ENCODE assay signal across 13 cellular contexts in the genomic region with DNA sequence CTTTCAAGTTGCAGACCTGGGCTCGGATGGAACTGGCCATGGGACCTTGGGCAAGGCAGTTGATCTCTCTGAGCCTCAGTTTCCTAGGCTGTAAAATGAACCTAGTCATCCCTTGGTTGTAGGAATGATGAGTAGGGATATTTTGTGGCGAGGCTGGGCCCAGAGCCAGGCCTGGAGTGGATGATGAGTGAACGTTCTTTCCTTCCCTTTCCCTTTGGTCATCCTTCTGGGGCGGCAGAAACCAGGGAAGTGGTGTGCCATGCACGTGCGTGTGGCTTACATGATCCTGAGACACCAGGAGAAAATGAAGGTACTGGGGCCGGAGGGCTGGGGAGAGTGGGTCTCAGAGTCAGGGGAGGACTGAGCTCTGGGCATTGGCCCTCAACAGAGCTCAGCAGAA.
"Had no signal": no experiment of that assay in that cellular context is flagged by ENCODE, and none has a peak within 500 bp of the region (broad histone marks: within the 10 kb centered on the region; RNA-seq: fewer than 3 reads in every experiment).

No MANE protein-coding gene starts in this region.

- H3K27ac ChIP-seq: gastroesophageal sphincter, heart right ventricle, lower lobe of right lung, parathyroid adenoma, SJSA1 had no signal

- FAIRE-seq: bronchial epithelial cell had no signal

- H3K4me3 ChIP-seq: gastroesophageal sphincter, heart right ventricle, lower lobe of right lung, SJSA1 had no signal

- H3K27ac Mint-ChIP-seq: activated B cell treated with CpG ODN at 0.5 μM for 24 hours; activated T-helper 17 cell treated with anti-CD3 and anti-CD28 coated beads, Interleukin-2, amount 50 U/mL, for 72 hours; endodermal cell had no signal

- DNase-seq: activated B cell treated with CpG ODN at 0.5 μM for 24 hours; activated CD4-positive, alpha-beta T cell treated with anti-CD3 and anti-CD28 coated beads for 48 hours; activated naive CD4-positive, alpha-beta T cell treated with anti-CD3 and anti-CD28 coated beads, Interleukin-2, amount 50 U/mL, for 16 hours; endodermal cell; heart right ventricle; left colon; lower lobe of right lung; stimulated activated naive CD8-positive, alpha-beta T cell treated with anti-CD3 and anti-CD28 coated beads, Interleukin-15, Interleukin-2, amounts not matched to agents 100 U/mL and 50 U/mL, for 24 hours had no signal

- H3K27me3 Mint-ChIP-seq: activated B cell treated with CpG ODN at 0.5 μM for 24 hours; activated T-helper 17 cell treated with anti-CD3 and anti-CD28 coated beads, Interleukin-2, amount 50 U/mL, for 72 hours had no signal

- H3K4me1 ChIP-seq: SJSA1 had no signal

- H2AFZ ChIP-seq: parathyroid adenoma had no signal

- H3K4me3 Mint-ChIP-seq: activated B cell treated with CpG ODN at 0.5 μM for 24 hours; activated T-helper 17 cell treated with anti-CD3 and anti-CD28 coated beads, Interleukin-2, amount 50 U/mL, for 72 hours; endodermal cell had no signal

- H3K9me3 ChIP-seq: gastroesophageal sphincter, heart right ventricle, lower lobe of right lung, SJSA1 had no signal

- H3K4me1 Mint-ChIP-seq: endodermal cell had no signal

- ATAC-seq: activated T-helper 17 cell treated with anti-CD3 and anti-CD28 coated beads, Interleukin-2, amount 50 U/mL, for 72 hours; gastroesophageal sphincter; left colon; lower lobe of right lung; stimulated activated naive CD8-positive, alpha-beta T cell treated with anti-CD3 and anti-CD28 coated beads, Interleukin-15, Interleukin-2, amounts not matched to agents 100 U/mL and 50 U/mL, for 24 hours had no signal

- H3K9ac ChIP-seq: parathyroid adenoma had no signal

- H3K9me3 Mint-ChIP-seq: activated B cell treated with CpG ODN at 0.5 μM for 24 hours; activated T-helper 17 cell treated with anti-CD3 and anti-CD28 coated beads, Interleukin-2, amount 50 U/mL, for 72 hours; endodermal cell had no signal

- H3K27me3 ChIP-seq: gastroesophageal sphincter, heart right ventricle, SJSA1 had no signal
